Comparison of ENCODE assay signal across 8 cellular contexts in the genomic region with DNA sequence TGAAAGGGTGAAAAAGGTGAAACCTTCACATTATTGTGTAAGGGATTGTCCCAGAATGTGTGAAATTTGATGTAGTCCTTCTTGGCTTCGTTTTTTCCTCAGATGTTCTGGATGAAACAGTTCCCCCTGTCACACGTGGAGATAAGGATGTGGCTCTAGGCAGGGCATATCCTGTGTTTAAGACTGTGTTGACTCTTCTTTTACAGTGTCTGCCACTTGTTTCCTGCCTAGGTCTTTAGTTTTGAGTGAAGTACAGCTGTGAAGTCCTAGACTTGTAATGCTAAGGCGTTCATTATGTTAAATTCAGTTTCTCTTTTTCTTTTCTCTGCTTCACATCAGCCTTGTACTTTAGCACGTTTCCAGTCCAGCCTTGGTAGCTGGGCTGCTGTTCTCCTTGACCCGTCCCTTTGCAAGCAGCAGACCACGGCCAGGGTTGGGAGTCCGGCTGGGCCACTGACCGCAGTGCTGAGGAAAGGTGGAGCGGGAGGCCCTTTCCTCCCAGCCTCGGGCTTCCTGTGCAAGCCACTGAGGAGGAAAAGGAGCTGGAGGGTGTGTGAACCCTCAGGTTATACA. TPM values are rescaled to one million over a fixed set of nuclear protein-coding genes. Genes with fewer than 3 reads are reported as not detected.
DNase-seq lines count a peak whose midpoint lies in the region; ATAC-seq and TF ChIP-seq lines count a peak whose summit lies in the region.

No MANE protein-coding gene starts in this region.

- no peaks in the 10 kb centered on the region for H3K9me3 Mint-ChIP-seq in stimulated activated memory B cell treated with anti-CD40 and anti-IgM and Interleukin-4, amounts not matched to agents 10 μg/mL and 1 μg/mL and 100 μg/mL, for 72 hours

- peaks cover 18 to 100% (median 93%) of the 10 kb centered on the region in 12 donors for H3K4me1 ChIP-seq in heart left ventricle

- ATAC-seq in GM21515 (IDR thresholded peaks at IDR 0.05; ENCODE audit: unreplicated experiment) (peak; percentile 68), heart left ventricle (peak; percentile 39 to 71 (median 48))
- peak; percentile 85 for ATAC-seq in stimulated activated memory B cell treated with anti-CD40 and anti-IgM and Interleukin-4, amounts not matched to agents 10 μg/mL and 1 μg/mL and 100 μg/mL, for 72 hours

- H3K9me3 ChIP-seq in heart left ventricle: no peaks in the 10 kb centered on the region

- intact Hi-C loops in heart left ventricle (cut with DNase I): loop anchor here in 3 of 10 donors (5.0 kb wide), 3 partner anchors 42 to 57 kb away; a partner anchor contains a TSS
- intact Hi-C loops in dorsolateral prefrontal cortex (cut with DNase I): no loop called here

- TF ChIP-seq CTCF in GM12864 (IDR thresholded peaks at IDR 0.05; ENCODE audit: low read depth, low read length, missing control alignments): no peak
- no peak for TF ChIP-seq CTCF in heart left ventricle (IDR thresholded peaks at IDR 0.05)
- no peak for TF ChIP-seq CTCF in dorsolateral prefrontal cortex (IDR thresholded peaks at IDR 0.05 in 54 of 56, conservative IDR thresholded peaks at IDR 0.05 in 2 of 56; ENCODE audit: low read depth in 1 of 56, partially characterized antibody in 56 of 56)

- H3K27ac ChIP-seq in heart left ventricle (peak overlapping the region; percentile 48 to 89 (median 76)), dorsolateral prefrontal cortex (peak overlapping the region in 4 of 59 donors; percentile 21 to 28 (median 24))

- H3K27ac Mint-ChIP-seq in stimulated activated memory B cell treated with anti-CD40 and anti-IgM and Interleukin-4, amounts not matched to agents 10 μg/mL and 1 μg/mL and 100 μg/mL, for 72 hours: peak overlapping the region; percentile 87

- H3K27me3 Mint-ChIP-seq in stimulated activated memory B cell treated with anti-CD40 and anti-IgM and Interleukin-4, amounts not matched to agents 10 μg/mL and 1 μg/mL and 100 μg/mL, for 72 hours: no peaks in the 10 kb centered on the region

- peaks cover 90% of the 10 kb centered on the region for H3K4me1 Mint-ChIP-seq in stimulated activated memory B cell treated with anti-CD40 and anti-IgM and Interleukin-4, amounts not matched to agents 10 μg/mL and 1 μg/mL and 100 μg/mL, for 72 hours

- peak; percentile 67 for DNase-seq in GM12864 (ENCODE audit: low read depth)
- DNase-seq in HT1080 (ENCODE audit: low read depth): peak; percentile 71
- peak; percentile 23 for DNase-seq in activated CD4-positive, alpha-beta T cell treated with anti-CD3 and anti-CD28 coated beads, Interleukin-2, amount 50 U/mL, for 1 hour
- DNase-seq in heart left ventricle: peak; percentile 64 to 80 (median 68)
- no peak for DNase-seq in NCI-H2107 (lab: John Stamatoyannopoulos, UW)
- DNase-seq in dorsolateral prefrontal cortex: no peak

- H3K4me3 Mint-ChIP-seq in stimulated activated memory B cell treated with anti-CD40 and anti-IgM and Interleukin-4, amounts not matched to agents 10 μg/mL and 1 μg/mL and 100 μg/mL, for 72 hours: peak overlapping the region; percentile 86

- H3K36me3 Mint-ChIP-seq in stimulated activated memory B cell treated with anti-CD40 and anti-IgM and Interleukin-4, amounts not matched to agents 10 μg/mL and 1 μg/mL and 100 μg/mL, for 72 hours: peaks cover 5% of the 10 kb centered on the region

- TF ChIP-seq POLR2A in heart left ventricle (IDR thresholded peaks at IDR 0.05): no peak

- H3K36me3 ChIP-seq in heart left ventricle: no peaks in the 10 kb centered on the region

- H3K27me3 ChIP-seq in heart left ventricle (no peaks in the 10 kb centered on the region), dorsolateral prefrontal cortex (no peaks in the 10 kb centered on the region)

- peak overlapping the region; percentile 47 for H3K4me3 ChIP-seq in GM12864 (ENCODE audit: low read depth, low read length)
- peak overlapping the region in 5 of 12 donors; percentile 0 to 25 (median 4) for H3K4me3 ChIP-seq in heart left ventricle
- H3K4me3 ChIP-seq in dorsolateral prefrontal cortex: no peak overlapping the region

- 15 to 24% (median 19%) methylated on average over 10 of the region's 10 CpGs for WGBS in heart left ventricle, 4 donors

RNA-seq across cellular contexts. Expression of a gene that starts 59.1 kb away (rescaled TPM):
- 16.5 and 19.7 TPM in 2 replicates for total RNA-seq in HT1080 (2014; rRNA removed; shearing (Covaris generic))
- polyA plus RNA-seq in HT1080 (2015; cell fraction: cytosol; rRNA removed): 26.2 and 29.4 TPM in 2 replicates
- polyA plus RNA-seq in HT1080 (2015; cell fraction: nucleus; rRNA removed): 13.6 and 14.5 TPM in 2 replicates
- total RNA-seq in heart left ventricle (100 to 1,000 TPM in 4 of 9 donors, 10 to 100 TPM in 5; 59.7 to 116 (median 93.4) TPM), dorsolateral prefrontal cortex (10 to 100 TPM in 97 of 120 experiments, 1 to 10 TPM in 23; 6.5 to 38.3 (median 12.8) TPM)
- 10 to 100 TPM; 32.8 to 55.4 TPM for polyA plus RNA-seq in heart left ventricle

Comparison
In these comparisons a context has a peak if more than half of its experiments do, and no peak if none do; other contexts are left out.
1. DNase-seq: peak in GM12864 (single experiment), HT1080 (single experiment), activated CD4-positive, alpha-beta T cell treated with anti-CD3 and anti-CD28 coated beads, Interleukin-2, amount 50 U/mL, for 1 hour (single experiment) and heart left ventricle (5 of 5); none in NCI-H2107 (single experiment) and dorsolateral prefrontal cortex (0 of 10).
2. Peak in every context shown above with its lines, with median percentiles within 50 percentile points of each other: ATAC-seq.